Comparison of ENCODE assay signal across 2 cellular contexts in genomic region chr2:74014813-74015212, GRCh38.
TF ChIP-seq lines count a peak whose summit lies in the region.

No MANE protein-coding gene starts in this region.

TF ChIP-seq in K562, 482 proteins besides CTCF, POLR2A, EP300 and RAD21:
- TF ChIP-seq AFF1 (IDR thresholded peaks at IDR 0.05; ENCODE audit: low read depth in 1 of 2, partially characterized antibody in 2 of 2): no peak
- TF ChIP-seq NR3C1 (CRISPR knock-in tag; IDR thresholded peaks at IDR 0.05): no peak
- no peak for TF ChIP-seq POLR3A (IDR thresholded peaks at IDR 0.05; ENCODE audit: borderline replicate concordance, extremely low read depth, insufficient read depth, insufficient read length)
- no peak for TF ChIP-seq REST (CRISPR knock-in tag; IDR thresholded peaks at IDR 0.05; ENCODE audit: low read depth)
- TF ChIP-seq BRCA1 (IDR thresholded peaks at IDR 0.05): no peak
- TF ChIP-seq BRCA1 (CRISPR knock-in tag; IDR thresholded peaks at IDR 0.05): no peak

TF ChIP-seq in HepG2, 621 proteins besides CTCF, POLR2A, EP300 and RAD21:
- TF ChIP-seq ZNF800 (CRISPR knock-in tag; IDR thresholded peaks at IDR 0.05): no peak
- TF ChIP-seq ZFP91 (CRISPR knock-in tag; IDR thresholded peaks at IDR 0.05; ENCODE audit: borderline replicate concordance): no peak
- TF ChIP-seq HCFC1 (IDR thresholded peaks at IDR 0.05; ENCODE audit: low read depth, low read length): no peak
- no peak for TF ChIP-seq ZNF7 (CRISPR knock-in tag; IDR thresholded peaks at IDR 0.05)
- TF ChIP-seq ZFP36 (IDR thresholded peaks at IDR 0.05; ENCODE audit: borderline replicate concordance, low read depth, low read length, partially characterized antibody): no peak
- no peak for TF ChIP-seq ZBTB42 (CRISPR knock-in tag; IDR thresholded peaks at IDR 0.05)
- no peak for TF ChIP-seq MXD1 (CRISPR knock-in tag; IDR thresholded peaks at IDR 0.05)
- TF ChIP-seq HNRNPUL1 (IDR thresholded peaks at IDR 0.05; ENCODE audit: low read depth, low read length): no peak
- no peak for TF ChIP-seq SP2 (CRISPR knock-in tag; IDR thresholded peaks at IDR 0.05)
- no peak for TF ChIP-seq REPIN1 (CRISPR knock-in tag; IDR thresholded peaks at IDR 0.05; ENCODE audit: borderline replicate concordance, low read depth)
- TF ChIP-seq PAF1 (CRISPR knock-in tag; IDR thresholded peaks at IDR 0.05): no peak
